8 cellular contexts compared by ENCODE assay signal in the genomic region with DNA sequence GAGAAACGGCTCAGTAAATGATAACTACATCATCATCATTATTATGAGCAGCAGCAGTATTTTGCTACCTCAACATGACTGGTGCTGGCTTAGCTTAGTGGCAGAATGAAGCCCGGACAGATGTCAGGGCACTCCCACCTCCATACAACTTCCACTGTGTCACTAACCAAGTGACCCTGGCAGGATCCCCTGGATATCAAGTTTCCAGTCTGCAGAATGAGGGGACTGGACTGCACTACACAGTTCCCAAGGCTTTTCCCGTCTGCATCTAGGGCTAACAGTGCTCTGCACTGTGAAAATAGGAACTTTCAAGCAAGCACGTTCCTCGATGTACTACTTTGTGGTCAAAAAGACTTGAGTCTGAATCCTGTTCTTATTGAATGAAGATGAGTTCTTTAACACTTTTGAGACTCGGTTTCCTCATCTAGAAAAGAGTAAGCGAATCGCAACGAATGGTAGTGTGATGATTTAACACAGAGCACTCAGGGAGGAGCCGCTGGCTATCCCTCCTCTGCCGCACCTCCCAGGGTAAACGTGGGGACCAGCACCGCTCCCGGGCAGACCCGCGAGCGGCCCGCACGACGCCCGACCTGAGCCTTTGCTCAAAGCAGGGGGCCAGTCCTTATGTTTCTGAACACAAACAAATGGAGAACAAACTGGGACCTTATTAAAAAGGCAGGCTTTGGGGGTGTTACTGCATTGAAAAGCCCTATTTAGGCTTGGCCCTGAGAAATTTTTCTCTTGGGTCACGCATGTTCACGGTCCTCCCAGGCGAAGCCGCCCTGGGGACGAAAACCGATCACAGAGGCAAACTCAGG. TPM values are rescaled to one million over a fixed set of nuclear protein-coding genes. Genes with fewer than 3 reads are reported as not detected.
DNase-seq lines count a peak whose midpoint lies in the region; ATAC-seq and TF ChIP-seq lines count a peak whose summit lies in the region.

No MANE protein-coding gene starts in this region.

- peak overlapping the region; percentile 84 for H3K4me2 ChIP-seq in OCI-LY7 (ENCODE audit: low read length)

- CTCF ChIA-PET in OCI-LY7 (lab: Charles Lee; ENCODE audit: unreplicated experiment) (no interaction called here), GM10248 (lab: Yijun Ruan, JAX) (interaction anchor here (1.2 to 10.4 kb wide), 3 partner anchors 111 to 340 kb away, joined by 5 to 54 read pairs (median 5); no protein-coding TSS in a partner anchor)

- no peak for ATAC-seq in GM19351 (IDR thresholded peaks at IDR 0.05; ENCODE audit: unreplicated experiment)

- H3K27ac ChIP-seq in OCI-LY7 (ENCODE audit: low read depth, low read length, poor library complexity, severe bottlenecking) = no peak overlapping the region
- no peak overlapping the region for H3K27ac ChIP-seq in duodenal mucosa (ENCODE audit: low read depth, low read length)
- no peak overlapping the region for H3K27ac ChIP-seq in muscle layer of duodenum (ENCODE audit: low read length)

- H3K9me2 ChIP-seq in OCI-LY7 (ENCODE audit: insufficient read depth, low read length) = no peaks in the 10 kb centered on the region

- no TSS peak for BruUV-seq in OCI-LY7 (replicated peaks; lab: Mats Ljungman, UMichigan)

- POLR2A ChIA-PET in OCI-LY7 (lab: Charles Lee) = no interaction called here
- POLR2A ChIA-PET in GM10248 (lab: Yijun Ruan, JAX) = no interaction called here

- H3K36me3 ChIP-seq in OCI-LY7 (ENCODE audit: insufficient read depth, low read length) (no peaks in the 10 kb centered on the region), duodenal mucosa (ENCODE audit: control insufficient read depth in 1 of 2, insufficient read depth in 2 of 2, low read length in 2 of 2) (no peaks in the 10 kb centered on the region), muscle layer of duodenum (ENCODE audit: control insufficient read depth in 1 of 2, insufficient read depth in 2 of 2, low read length in 2 of 2) (no peaks in the 10 kb centered on the region)

- H3K4me1 ChIP-seq in OCI-LY7 (ENCODE audit: insufficient read depth, low read length, poor library complexity, severe bottlenecking) (peaks cover 16% of the 10 kb centered on the region), duodenal mucosa (ENCODE audit: control insufficient read depth in 1 of 2, insufficient read depth in 2 of 2, low read length in 2 of 2) (peaks cover 13 to 19% of the 10 kb centered on the region in 2 donors), muscle layer of duodenum (ENCODE audit: control insufficient read depth in 1 of 2, insufficient read depth in 2 of 2, low read length in 2 of 2) (peaks cover 0 to 14% of the 10 kb centered on the region in 2 donors)

- no peaks in the 10 kb centered on the region for H4K20me1 ChIP-seq in OCI-LY7 (ENCODE audit: insufficient read depth, low read length)

- peak overlapping the region; percentile 42 to 56 for H3K9ac ChIP-seq in duodenal mucosa (ENCODE audit: low read depth in 1 of 2, low read length in 2 of 2)

- H2AFZ ChIP-seq in OCI-LY7 (ENCODE audit: low read length) = peak overlapping the region; percentile 93; the same call in 1 of the 2 replicates

- H3K9me3 ChIP-seq in OCI-LY7 (ENCODE audit: low read length) (no peaks in the 10 kb centered on the region), duodenal mucosa (ENCODE audit: control insufficient read depth in 1 of 2, low read length in 2 of 2) (no peaks in the 10 kb centered on the region), muscle layer of duodenum (ENCODE audit: control insufficient read depth in 1 of 2, low read length in 2 of 2) (no peaks in the 10 kb centered on the region)

- no peak for DNase-seq in OCI-LY7 (ENCODE audit: low spot score)
- DNase-seq in GM10248 (ENCODE audit: extremely low spot score) = no peak
- no peak for DNase-seq in mesenteric fat pad (ENCODE audit: low spot score)
- no peak for DNase-seq in NCI-H2081 (lab: John Stamatoyannopoulos, UW)

- H3K4me3 ChIP-seq in GM12875 (ENCODE audit: low read depth, low read length) (peak overlapping the region; percentile 58), OCI-LY7 (ENCODE audit: low read depth, low read length, poor library complexity, severe bottlenecking) (peak overlapping the region; percentile 74), duodenal mucosa (ENCODE audit: low read depth in 1 of 2, low read length in 2 of 2) (peak overlapping the region; percentile 63 to 70), muscle layer of duodenum (ENCODE audit: low read depth in 1 of 2, low read length in 2 of 2) (peak overlapping the region; percentile 71 to 85)

- H3K27me3 ChIP-seq in duodenal mucosa (ENCODE audit: control insufficient read depth in 1 of 2, insufficient read depth in 2 of 2, low read length in 2 of 2) (peaks cover 18 to 29% of the 10 kb centered on the region in 2 donors), muscle layer of duodenum (ENCODE audit: low read depth, low read length) (no peaks in the 10 kb centered on the region)

- intact Hi-C loops in OCI-LY7 (cut with micrococcal nuclease; ENCODE audit: unreplicated experiment) = loop anchor here (5.0 kb wide), 1 partner anchor 113 kb away; a partner anchor contains a TSS

- TF ChIP-seq CTCF in GM12875 (IDR thresholded peaks at IDR 0.05; ENCODE audit: borderline replicate concordance, insufficient read depth, low read depth, low read length) = no peak
- no peak for TF ChIP-seq CTCF in OCI-LY7 (conservative IDR thresholded peaks at IDR 0.05; ENCODE audit: low read length)
- no peak for TF ChIP-seq CTCF in GM10248 (IDR thresholded peaks at IDR 0.05; ENCODE audit: control extremely low read depth, extremely low read depth, low read depth, missing control alignments)

- no peaks in the 10 kb centered on the region for H3K79me2 ChIP-seq in OCI-LY7 (ENCODE audit: insufficient read depth, low read depth, low read length)

RNA-seq across cellular contexts. Expression of a gene that starts 0.9 kb away (rescaled TPM):
- 0.31 and 0.44 TPM in 2 replicates for total RNA-seq in OCI-LY7 (2014; rRNA removed; shearing (Covaris generic))
- 0.99 and 1.0 TPM in 2 replicates for total RNA-seq in OCI-LY7 (2022)
- 10.9 TPM for total RNA-seq in mesenteric fat pad
